13 cellular contexts compared by ENCODE assay signal in the genomic region with DNA sequence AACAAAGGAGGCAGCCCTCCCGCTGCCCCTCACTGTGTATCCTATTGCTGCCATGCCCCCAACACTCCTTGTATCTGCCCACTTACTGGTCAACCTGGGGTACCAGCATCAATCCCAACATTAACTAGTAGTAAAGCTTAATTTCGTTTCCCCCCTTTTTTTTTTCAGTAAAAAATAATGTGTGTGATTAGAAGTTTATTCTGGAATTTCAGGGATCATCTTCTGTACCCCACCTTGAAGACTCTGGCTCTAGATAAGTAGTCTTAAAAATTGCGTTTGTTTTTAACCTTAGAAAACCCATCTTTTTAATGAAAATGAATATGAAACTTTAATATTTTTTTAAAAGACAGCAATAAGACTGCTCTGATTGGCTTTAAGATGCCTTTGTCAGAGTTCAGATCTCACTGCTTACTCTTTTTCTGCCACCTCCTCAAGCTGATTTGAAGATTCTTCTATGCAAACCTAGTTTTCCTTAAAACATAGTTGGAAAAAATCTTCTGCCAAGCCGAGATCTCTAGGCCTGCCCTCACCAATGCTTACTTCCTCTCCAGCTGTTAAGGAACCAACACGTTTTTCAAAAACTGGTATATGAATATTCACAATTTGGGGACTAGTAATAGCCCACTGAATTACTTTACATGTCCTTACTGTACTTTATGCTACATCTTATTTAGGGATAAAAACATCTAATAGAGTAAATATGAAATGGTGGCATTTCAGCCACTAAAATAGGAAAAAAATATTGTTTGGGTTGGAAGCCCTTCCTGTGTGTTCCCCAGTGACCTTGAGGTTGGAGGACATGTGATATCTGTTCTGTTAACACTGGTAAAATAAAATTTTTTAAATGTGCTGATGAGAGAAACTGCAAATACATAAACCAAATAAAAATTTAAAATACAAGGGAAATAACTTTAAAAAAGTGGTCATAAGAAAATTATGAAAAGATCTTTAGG. TPM values are rescaled to one million over a fixed set of nuclear protein-coding genes. Genes with fewer than 3 reads are reported as not detected.
A peak's percentile ranks its signal among the peaks of the same experiment; 100 is the strongest.
DNase-seq lines count a peak whose midpoint lies in the region; ATAC-seq and TF ChIP-seq lines count a peak whose summit lies in the region.
"Had no signal": no experiment of that assay in that cellular context is flagged by ENCODE, and none has a peak within 500 bp of the region (broad histone marks: within the 10 kb centered on the region; RNA-seq: fewer than 3 reads in every experiment).

No MANE protein-coding gene starts in this region.

- intact Hi-C loops in esophagus squamous epithelium (cut with DNase I): no loop called here

- TF ChIP-seq POLR2A in NB4 (IDR thresholded peaks at IDR 0.05; ENCODE audit: extremely low read depth, insufficient read length): no peak
- TF ChIP-seq POLR2A in esophagus squamous epithelium (IDR thresholded peaks at IDR 0.05): no peak

- H3K27me3 ChIP-seq in GM23248 (replicated peaks; ENCODE audit: insufficient read depth) (no peaks in the 10 kb centered on the region), esophagus squamous epithelium (peaks cover 0 to 14% (median 0%) of the 10 kb centered on the region in 4 donors), smooth muscle cell (ENCODE audit: low read depth) (no peaks in the 10 kb centered on the region)

- H4K20me1 ChIP-seq in GM23248 (ENCODE audit: insufficient read depth): no peaks in the 10 kb centered on the region
- no peaks in the 10 kb centered on the region for H4K20me1 ChIP-seq in smooth muscle cell (ENCODE audit: low read depth)

- H2AFZ ChIP-seq in GM23248: peak overlapping the region; percentile 78
- no peak overlapping the region for H2AFZ ChIP-seq in smooth muscle cell (ENCODE audit: low read depth)

- H3K4me2 ChIP-seq in GM23248 (ENCODE audit: unreplicated experiment) (peak overlapping the region; percentile 91), smooth muscle cell (peak overlapping the region; percentile 59)

- peaks cover 78% of the 10 kb centered on the region for H3K4me1 ChIP-seq in GM23248 (ENCODE audit: insufficient read depth)
- peaks cover 5 to 49% (median 12%) of the 10 kb centered on the region in 3 donors for H3K4me1 ChIP-seq in esophagus squamous epithelium
- H3K4me1 ChIP-seq in smooth muscle cell (ENCODE audit: low read depth): peaks cover 18% of the 10 kb centered on the region

- no peak for ATAC-seq in GM21723 (IDR thresholded peaks at IDR 0.05; ENCODE audit: unreplicated experiment)
- ATAC-seq: stimulated activated effector memory CD8-positive, alpha-beta T cell treated with anti-CD3 and anti-CD28 coated beads, Interleukin-12 subunit alpha, Interleukin-12 subunit beta, amount 100 ng/mL, for 72 hours had no signal

- DNase-seq in GM23248 (peak; percentile 40), NB4 (ENCODE audit: low read depth) (peak; percentile 45), esophagus squamous epithelium (lab: John Stamatoyannopoulos, UW) (no peak), smooth muscle cell (lab: John Stamatoyannopoulos, UW; ENCODE audit: unreplicated experiment) (no peak), cerebellum (ENCODE audit: low spot score) (no peak), cerebellar nuclear complex (lab: John Stamatoyannopoulos, UW) (no peak)
- DNase-seq: activated CD4-positive, alpha-beta memory T cell treated with anti-CD3 and anti-CD28 coated beads for 36 hours; NCI-H1105 had no signal

- peaks cover 12% of the 10 kb centered on the region for H3K79me2 ChIP-seq in GM23248 (ENCODE audit: insufficient read depth)
- H3K79me2 ChIP-seq in smooth muscle cell (ENCODE audit: low read depth): peaks cover 5% of the 10 kb centered on the region

- H3K4me3 ChIP-seq in GM23248: peak overlapping the region; percentile 65
- no peak overlapping the region for H3K4me3 ChIP-seq in NB4 (ENCODE audit: low read depth, low read length)
- no peak overlapping the region for H3K4me3 ChIP-seq in esophagus squamous epithelium
- no peak overlapping the region for H3K4me3 ChIP-seq in smooth muscle cell

- H3F3A ChIP-seq in GM23248 (ENCODE audit: insufficient read depth) (peaks cover 60% of the 10 kb centered on the region), smooth muscle cell (ENCODE audit: low read depth) (no peaks in the 10 kb centered on the region)

- H3K36me3 ChIP-seq in GM23248 (ENCODE audit: low read depth) (no peaks in the 10 kb centered on the region), esophagus squamous epithelium (no peaks in the 10 kb centered on the region), smooth muscle cell (ENCODE audit: low read depth) (no peaks in the 10 kb centered on the region)

- no peaks in the 10 kb centered on the region for H3K9me2 ChIP-seq in GM23248 (ENCODE audit: insufficient read depth)

- 3 to 10% methylated on average over 5 of the region's 5 CpGs for WGBS in GM23248 (ENCODE audit: low coverage in 1 of 2, low lambda C conversion rate in 2 of 2, missing lambda C conversion rate in 2 of 2), 2 experiments
- WGBS in esophagus squamous epithelium, 2 donors: 57 to 66% methylated on average over 5 of the region's 5 CpGs
- WGBS in smooth muscle cell (ENCODE audit: low lambda C conversion rate): 80% methylated on average over 5 of the region's 5 CpGs

- H3K9ac ChIP-seq in GM23248 (peak overlapping the region; percentile 64), smooth muscle cell (ENCODE audit: low read depth) (no peak overlapping the region)

- H3K27ac ChIP-seq in GM23248 (peak overlapping the region; percentile 68), esophagus squamous epithelium (peak overlapping the region in 3 of 4 donors; percentile 51 to 56 (median 54)), smooth muscle cell (ENCODE audit: low read depth) (peak overlapping the region; percentile 92)
- H3K27ac ChIP-seq: foreskin keratinocyte had no signal

- no peak for TF ChIP-seq CTCF in NB4 (IDR thresholded peaks at IDR 0.05; ENCODE audit: low read depth, low read length)
- no peak for TF ChIP-seq CTCF in esophagus squamous epithelium (IDR thresholded peaks at IDR 0.05)
- no peak for TF ChIP-seq CTCF in smooth muscle cell (IDR thresholded peaks at IDR 0.05; ENCODE audit: borderline replicate concordance, insufficient read depth, poor library complexity, severe bottlenecking)

- no peaks in the 10 kb centered on the region for H3K9me3 ChIP-seq in GM23248 (ENCODE audit: low read depth)
- no peaks in the 10 kb centered on the region for H3K9me3 ChIP-seq in esophagus squamous epithelium
- H3K9me3 ChIP-seq in smooth muscle cell (replicated peaks; ENCODE audit: low read depth): no peaks in the 10 kb centered on the region

- in situ Hi-C loops in GM23248 (cut with MboI): no loop called here

RNA-seq across cellular contexts. Expression of a gene that starts 4.0 kb away (rescaled TPM):
- total RNA-seq in GM23248 (2014; rRNA removed; shearing (Covaris generic)): 202 and 214 TPM in 2 replicates
- 147 and 149 TPM in 2 replicates for polyA plus RNA-seq in GM23248 (2016; fragmentation: Nextera tagmentation; extraction: Ambion mirVana)
- 10 to 100 TPM in 2 of 4 donors, 1 to 10 TPM in 2; 4.7 to 59.3 (median 13.6) TPM for total RNA-seq in esophagus squamous epithelium
- total RNA-seq in smooth muscle cell: 213 and 223 TPM in 2 replicates
- polyA plus RNA-seq in smooth muscle cell: 127 and 178 TPM in 2 replicates
- 172 TPM for total RNA-seq in cerebellum

RNA-seq across cellular contexts. Expression of a gene that starts 44.3 kb away (rescaled TPM):
- total RNA-seq in GM23248 (2014; rRNA removed; shearing (Covaris generic)): 0.22 TPM in 1 of 2 replicates, not detected in the other
- polyA plus RNA-seq in GM23248 (2016; fragmentation: Nextera tagmentation; extraction: Ambion mirVana) (0.71 and 0.96 TPM in 2 replicates), smooth muscle cell (0.54 TPM in 1 of 2 replicates, not detected in the other)
- total RNA-seq in esophagus squamous epithelium (not detected), smooth muscle cell (0.27 TPM in 1 of 2 replicates, not detected in the other), cerebellum (0.82 TPM)
- total RNA-seq: activated CD4-positive, alpha-beta memory T cell treated with anti-CD3 and anti-CD28 coated beads for 36 hours; foreskin keratinocyte; kidney epithelial cell; T-helper 1 cell treated with Interleukin-12 subunit alpha and Interleukin-12 subunit beta and Interleukin-4 antibody, amounts not matched to agents 30 ng/mL and 1 ng/mL, for 36 hours had no signal
- polyA plus RNA-seq: foreskin keratinocyte had no signal

Comparison
In these comparisons a context has a peak if more than half of its experiments do, and no peak if none do; other contexts are left out.
1. DNase-seq: peak in GM23248 (single experiment) and NB4 (single experiment); none in esophagus squamous epithelium (single experiment), smooth muscle cell (single experiment), cerebellum (single experiment) and cerebellar nuclear complex (0 of 2).
2. Peak in every context shown above with its lines, with median percentiles within 50 percentile points of each other: H3K27ac ChIP-seq.